ENCODE assay signal across 2 cellular contexts in genomic region chr2:126227250-126227649, GRCh38.
TF ChIP-seq lines count a peak whose summit lies in the region.

No MANE protein-coding gene starts in this region.

TF ChIP-seq in SK-N-SH, 30 proteins besides CTCF, POLR2A, EP300 and RAD21 (continued from another document):
- TF ChIP-seq, protein P1, sequence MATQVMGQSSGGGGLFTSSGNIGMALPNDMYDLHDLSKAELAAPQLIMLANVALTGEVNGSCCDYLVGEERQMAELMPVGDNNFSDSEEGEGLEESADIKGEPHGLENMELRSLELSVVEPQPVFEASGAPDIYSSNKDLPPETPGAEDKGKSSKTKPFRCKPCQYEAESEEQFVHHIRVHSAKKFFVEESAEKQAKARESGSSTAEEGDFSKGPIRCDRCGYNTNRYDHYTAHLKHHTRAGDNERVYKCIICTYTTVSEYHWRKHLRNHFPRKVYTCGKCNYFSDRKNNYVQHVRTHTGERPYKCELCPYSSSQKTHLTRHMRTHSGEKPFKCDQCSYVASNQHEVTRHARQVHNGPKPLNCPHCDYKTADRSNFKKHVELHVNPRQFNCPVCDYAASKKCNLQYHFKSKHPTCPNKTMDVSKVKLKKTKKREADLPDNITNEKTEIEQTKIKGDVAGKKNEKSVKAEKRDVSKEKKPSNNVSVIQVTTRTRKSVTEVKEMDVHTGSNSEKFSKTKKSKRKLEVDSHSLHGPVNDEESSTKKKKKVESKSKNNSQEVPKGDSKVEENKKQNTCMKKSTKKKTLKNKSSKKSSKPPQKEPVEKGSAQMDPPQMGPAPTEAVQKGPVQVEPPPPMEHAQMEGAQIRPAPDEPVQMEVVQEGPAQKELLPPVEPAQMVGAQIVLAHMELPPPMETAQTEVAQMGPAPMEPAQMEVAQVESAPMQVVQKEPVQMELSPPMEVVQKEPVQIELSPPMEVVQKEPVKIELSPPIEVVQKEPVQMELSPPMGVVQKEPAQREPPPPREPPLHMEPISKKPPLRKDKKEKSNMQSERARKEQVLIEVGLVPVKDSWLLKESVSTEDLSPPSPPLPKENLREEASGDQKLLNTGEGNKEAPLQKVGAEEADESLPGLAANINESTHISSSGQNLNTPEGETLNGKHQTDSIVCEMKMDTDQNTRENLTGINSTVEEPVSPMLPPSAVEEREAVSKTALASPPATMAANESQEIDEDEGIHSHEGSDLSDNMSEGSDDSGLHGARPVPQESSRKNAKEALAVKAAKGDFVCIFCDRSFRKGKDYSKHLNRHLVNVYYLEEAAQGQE (IDR thresholded peaks at IDR 0.05; ENCODE audit: low read depth, low read length), result no peak
- no peak for TF ChIP-seq GATA2 (CRISPR knock-in tag; IDR thresholded peaks at IDR 0.05)
- TF ChIP-seq FOXJ3 (CRISPR knock-in tag; IDR thresholded peaks at IDR 0.05), result no peak

TF ChIP-seq in SK-N-SH treated with all-trans-retinoic acid at 6 μM for 48 hours, 23 proteins besides CTCF, POLR2A, EP300 and RAD21 (continued from another document):
- TF ChIP-seq TSHZ2 (CRISPR knock-in tag; IDR thresholded peaks at IDR 0.05) (no peak), SNAI2 (CRISPR knock-in tag; IDR thresholded peaks at IDR 0.05) (no peak), ZFP30 (CRISPR knock-in tag; IDR thresholded peaks at IDR 0.05) (no peak)
